18 cellular contexts compared by ENCODE assay signal in the genomic region with DNA sequence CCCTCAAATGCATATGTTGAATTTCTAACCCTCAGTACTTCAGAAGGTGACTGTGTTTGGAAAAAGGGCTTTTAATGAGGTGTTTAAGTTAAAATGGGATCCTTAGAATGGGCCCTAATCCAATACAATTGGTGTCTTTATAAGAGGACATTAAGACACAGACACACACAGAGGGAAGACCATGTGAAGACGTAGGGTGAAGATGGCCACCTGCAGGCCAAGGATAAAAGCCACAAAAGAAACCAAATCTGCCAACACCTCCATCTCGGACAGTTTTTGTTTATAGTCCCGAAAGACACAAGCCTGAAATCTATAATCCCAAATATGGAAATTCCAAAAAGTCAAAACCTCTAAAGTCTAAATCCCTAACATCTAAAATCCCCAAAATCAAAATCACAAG. TPM values are rescaled to one million over a fixed set of nuclear protein-coding genes. Genes with fewer than 3 reads are reported as not detected.
A peak's percentile ranks its signal among the peaks of the same experiment; 100 is the strongest.
DNase-seq lines count a peak whose midpoint lies in the region; ATAC-seq, FAIRE-seq and TF ChIP-seq lines count a peak whose summit lies in the region.
"Had no signal": no experiment of that assay in that cellular context is flagged by ENCODE, and none has a peak within 500 bp of the region (broad histone marks: within the 10 kb centered on the region; RNA-seq: fewer than 3 reads in every experiment).

No MANE protein-coding gene starts in this region.

- H3K27ac ChIP-seq in DND-41 (ENCODE audit: low read length): no peak overlapping the region
- no peak overlapping the region for H3K27ac ChIP-seq in astrocyte (ENCODE audit: low read depth, low read length)
- no peak overlapping the region for H3K27ac ChIP-seq in left lung
- H3K27ac ChIP-seq: body of pancreas, psoas muscle had no signal

- H3K4me1 ChIP-seq in DND-41 (ENCODE audit: insufficient read depth, low read length) (no peaks in the 10 kb centered on the region), astrocyte (ENCODE audit: insufficient read depth, low read length) (peaks cover 4% of the 10 kb centered on the region), left lung (peaks cover 5 to 10% of the 10 kb centered on the region in 2 donors)
- H3K4me1 ChIP-seq: psoas muscle had no signal

- intact Hi-C loops in left lung (cut with DNase I): no loop called here

- H3K4me3 ChIP-seq in DND-41 (ENCODE audit: low read depth in 1 of 2, low read length in 2 of 2) (no peak overlapping the region), astrocyte (ENCODE audit: insufficient read depth, low read depth, low read length) (no peak overlapping the region), kidney epithelial cell (ENCODE audit: low read depth, low read length) (no peak overlapping the region), left lung (no peak overlapping the region)
- H3K4me3 ChIP-seq: body of pancreas, mucosa of descending colon, psoas muscle had no signal

- H3K4me1 Mint-ChIP-seq in HFFc6 (ENCODE audit: low read depth) (peaks cover 58% of the 10 kb centered on the region), astrocyte (ENCODE audit: low read depth, unreplicated experiment) (peaks cover 17% of the 10 kb centered on the region)
- H3K4me1 Mint-ChIP-seq: T-cell had no signal

- no peak overlapping the region for H3K9ac ChIP-seq in DND-41 (ENCODE audit: low read depth, low read length)
- no peak overlapping the region for H3K9ac ChIP-seq in astrocyte (ENCODE audit: low read length)

- no peak overlapping the region for H2AFZ ChIP-seq in DND-41 (ENCODE audit: low read depth, low read length)
- H2AFZ ChIP-seq in astrocyte (ENCODE audit: low read depth, low read length): no peak overlapping the region

- H3K9me3 ChIP-seq in DND-41 (ENCODE audit: insufficient read depth, low read length, severe bottlenecking) (no peaks in the 10 kb centered on the region), astrocyte (ENCODE audit: insufficient read depth, low read depth, low read length) (no peaks in the 10 kb centered on the region), left lung (no peaks in the 10 kb centered on the region)
- H3K9me3 ChIP-seq: body of pancreas, mucosa of descending colon, psoas muscle had no signal

- H3K27ac Mint-ChIP-seq in HFFc6 (no peak overlapping the region), astrocyte (ENCODE audit: unreplicated experiment) (no peak overlapping the region)
- H3K27ac Mint-ChIP-seq: T-cell had no signal

- peaks cover 23% of the 10 kb centered on the region for H3K27me3 ChIP-seq in DND-41 (ENCODE audit: insufficient read depth, low read length, poor library complexity)
- peaks cover 11% of the 10 kb centered on the region for H3K27me3 ChIP-seq in astrocyte (ENCODE audit: insufficient read depth, low read length)
- peaks cover 2% of the 10 kb centered on the region for H3K27me3 ChIP-seq in kidney epithelial cell (ENCODE audit: control insufficient read depth, insufficient read depth, low read length)
- H3K27me3 ChIP-seq in left lung: no peaks in the 10 kb centered on the region
- H3K27me3 ChIP-seq: body of pancreas had no signal

- ATAC-seq in DND-41 (ENCODE audit: insufficient read depth, low read depth) (no peak), left lung (no peak)
- ATAC-seq: body of pancreas, mucosa of descending colon, psoas muscle, T-cell had no signal

- peak; percentile 13 for FAIRE-seq in astrocyte (lab: Jason Lieb, UNC)
- FAIRE-seq: GM18507 had no signal

- no peaks in the 10 kb centered on the region for H3K9me3 Mint-ChIP-seq in HFFc6
- peaks cover 6% of the 10 kb centered on the region for H3K9me3 Mint-ChIP-seq in astrocyte (ENCODE audit: unreplicated experiment)
- H3K9me3 Mint-ChIP-seq: T-cell had no signal

- no peaks in the 10 kb centered on the region for H3K79me2 ChIP-seq in DND-41 (ENCODE audit: insufficient read depth, low read length)
- no peaks in the 10 kb centered on the region for H3K79me2 ChIP-seq in astrocyte (ENCODE audit: insufficient read depth, low read length)

- H3K4me2 ChIP-seq in DND-41 (ENCODE audit: insufficient read depth, low read length) (no peak overlapping the region), astrocyte (ENCODE audit: low read length) (no peak overlapping the region)

- TF ChIP-seq CTCF in DND-41 (IDR thresholded peaks at IDR 0.05; ENCODE audit: borderline replicate concordance, extremely low read depth, low read length, poor library complexity, severe bottlenecking) (peak; percentile 10), HFFc6 (IDR thresholded peaks at IDR 0.05) (peak; percentile 64), astrocyte (IDR thresholded peaks at IDR 0.05; ENCODE audit: insufficient read depth, low read depth, low read length) (no peak), kidney epithelial cell (IDR thresholded peaks at IDR 0.05; ENCODE audit: insufficient read depth, low read length, poor library complexity, severe bottlenecking) (peak; percentile 17), left lung (IDR thresholded peaks at IDR 0.05) (no peak)

- H3K4me3 Mint-ChIP-seq in HFFc6 (no peak overlapping the region), astrocyte (ENCODE audit: unreplicated experiment) (no peak overlapping the region)
- H3K4me3 Mint-ChIP-seq: T-cell had no signal

- no peaks in the 10 kb centered on the region for H3K36me3 ChIP-seq in DND-41 (ENCODE audit: insufficient read depth, low read length)
- no peaks in the 10 kb centered on the region for H3K36me3 ChIP-seq in astrocyte (ENCODE audit: insufficient read depth, low read length)
- no peaks in the 10 kb centered on the region for H3K36me3 ChIP-seq in kidney epithelial cell (ENCODE audit: control insufficient read depth, insufficient read depth, low read length)
- H3K36me3 ChIP-seq in left lung: no peaks in the 10 kb centered on the region

- H4K20me1 ChIP-seq in DND-41 (ENCODE audit: insufficient read depth, low read length): no peaks in the 10 kb centered on the region
- H4K20me1 ChIP-seq in astrocyte (ENCODE audit: insufficient read depth, low read length): no peaks in the 10 kb centered on the region

- H3K36me3 Mint-ChIP-seq in HFFc6 (ENCODE audit: low read depth) (peaks cover 7% of the 10 kb centered on the region; the same call in 1 of the 2 replicates), astrocyte (ENCODE audit: low read depth, unreplicated experiment) (no peaks in the 10 kb centered on the region)
- H3K36me3 Mint-ChIP-seq: T-cell had no signal

- H3K27me3 Mint-ChIP-seq in HFFc6 (ENCODE audit: insufficient read depth) (no peaks in the 10 kb centered on the region), astrocyte (ENCODE audit: low read depth, unreplicated experiment) (peaks cover 10% of the 10 kb centered on the region)

- DNase-seq in DND-41: no peak
- peak; percentile 10 for DNase-seq in HFFc6
- DNase-seq in astrocyte (ENCODE audit: low read depth): no peak
- no peak for DNase-seq in kidney epithelial cell (ENCODE audit: low read depth)
- DNase-seq in midbrain (lab: John Stamatoyannopoulos, UW): no peak
- DNase-seq in HuH-7 (ENCODE audit: low spot score): no peak
- DNase-seq in left lung: no peak
- DNase-seq in cerebellar nuclear complex (lab: John Stamatoyannopoulos, UW): no peak
- DNase-seq: activated CD4-positive, alpha-beta T cell treated with anti-CD3 and anti-CD28 coated beads for 48 hours; body of pancreas; erythroblast; mucosa of descending colon; NCI-H2029 treated with DMSO at 0.1 percent for 48 hours; psoas muscle; stimulated activated CD4-positive, alpha-beta T cell treated with anti-CD3 and anti-CD28 coated beads, Interleukin-4, amount 100 ng/mL, for 24 hours; stimulated activated naive CD4-positive, alpha-beta T cell; T-cell had no signal

RNA-seq across cellular contexts. Expression of gene MASP1, which starts 4.1 kb away (rescaled TPM):
- 100 to 1,000 TPM in 3 of 6 experiments, 10 to 100 TPM in 3; 31.5 to 133 (median 101) TPM for total RNA-seq in HFFc6 (2021; fragmentation: NEBNext Ultra II Directional; extraction: Animal tissue kit (Norgen Biotek cat#: 25700))
- total RNA-seq in astrocyte: 0.62 and 0.79 TPM in 2 replicates
- 0.48 TPM in 1 of 2 replicates, not detected in the other for total RNA-seq in kidney epithelial cell
- 1 to 10 TPM in 1 of 2 donors, under 1 TPM in 1; 0.42 to 4.5 TPM for total RNA-seq in left lung

Comparison
In these comparisons a context has a peak if more than half of its experiments do, and no peak if none do; other contexts are left out.
1. CTCF ChIP-seq: peak in DND-41 (single experiment), HFFc6 (single experiment) and kidney epithelial cell (single experiment); none in astrocyte (single experiment) and left lung (0 of 2).
2. RNA of gene MASP1, which starts 4.1 kb away (total RNA-seq): 31.5 to 133 TPM in HFFc6; 0.42 to 4.5 TPM in left lung, 0.62 to 0.79 TPM in astrocyte and 0.48 TPM in kidney epithelial cell; every median in the first group is over 4 times any median in the second.